In genomic region chr19:22144394-22144793, GRCh38 we compare ENCODE assay signal across 16 cellular contexts. TPM values are rescaled to one million over a fixed set of nuclear protein-coding genes. Genes with fewer than 3 reads are reported as not detected.
DNase-seq lines count a peak whose midpoint lies in the region; ATAC-seq and TF ChIP-seq lines count a peak whose summit lies in the region.
"Had no signal": no experiment of that assay in that cellular context is flagged by ENCODE, and none has a peak within 500 bp of the region (broad histone marks: within the 10 kb centered on the region; RNA-seq: fewer than 3 reads in every experiment).

No MANE protein-coding gene starts in this region.

- ATAC-seq in GM21360 (IDR thresholded peaks at IDR 0.05; ENCODE audit: unreplicated experiment), result no peak
- no peak for ATAC-seq in GM19397 (IDR thresholded peaks at IDR 0.05; ENCODE audit: unreplicated experiment)
- ATAC-seq: stimulated activated memory B cell treated with anti-CD40 and anti-IgM and Interleukin-4, amounts not matched to agents 10 μg/mL and 1 μg/mL and 100 μg/mL, for 72 hours had no signal

- no peak overlapping the region for H2BK5ac ChIP-seq in mesendoderm (ENCODE audit: low read length)

- no peak overlapping the region for H2AK5ac ChIP-seq in mesendoderm (ENCODE audit: low read length)

- no peaks in the 10 kb centered on the region for H3K79me1 ChIP-seq in mesendoderm (ENCODE audit: low read length)

- no peak overlapping the region for H4K5ac ChIP-seq in mesendoderm (ENCODE audit: low read length)

- no peak overlapping the region for H3K9ac ChIP-seq in mesendoderm (ENCODE audit: low read length)

- H3K27me3 ChIP-seq in mesendoderm (ENCODE audit: insufficient read depth, low read length, poor library complexity), result no peaks in the 10 kb centered on the region

- H3K4ac ChIP-seq in mesendoderm (ENCODE audit: low read depth, low read length), result no peak overlapping the region

- no peak overlapping the region for H3K23ac ChIP-seq in mesendoderm (ENCODE audit: low read length)

- TF ChIP-seq CTCF in cardiac fibroblast (IDR thresholded peaks at IDR 0.05; ENCODE audit: low read depth, low read length), result no peak

- H3K4me3 ChIP-seq in cardiac fibroblast (replicated peaks in 1 of 2; ENCODE audit: low read depth in 2 of 2, low read length in 2 of 2), result no peak overlapping the region
- no peak overlapping the region for H3K4me3 ChIP-seq in mesendoderm (ENCODE audit: low read length)

- H3K4me1 ChIP-seq in mesendoderm (ENCODE audit: control insufficient read depth, low read depth, low read length), result no peaks in the 10 kb centered on the region

- no peak overlapping the region for H2BK15ac ChIP-seq in mesendoderm (replicated peaks; ENCODE audit: low read depth)

- no peak overlapping the region for H3K4me2 ChIP-seq in mesendoderm (ENCODE audit: low read length)

- DNase-seq in NCI-H82 (lab: John Stamatoyannopoulos, UW), result peak; percentile 28
- DNase-seq in NCI-H82 treated with DMSO at 0.1 percent for 48 hours (lab: John Stamatoyannopoulos, UW; ENCODE audit: unreplicated experiment), result no peak
- peak; percentile 1 for DNase-seq in M059J (ENCODE audit: low read depth)
- DNase-seq in cardiac fibroblast (ENCODE audit: low read depth in 2 of 2), result peak; percentile 22 to 35
- DNase-seq in mesendoderm, result peak; percentile 33
- no peak for DNase-seq in inferior parietal cortex (ENCODE audit: extremely low spot score)
- DNase-seq: activated CD4-positive, CD25-positive, alpha-beta regulatory T cell treated with anti-CD3 and anti-CD28 coated beads, Interleukin-2, amount 50 U/mL, for 72 hours; activated T-cell treated with anti-CD3 and anti-CD28 coated beads, Interleukin-2, amount 50 U/mL, for 1 hour; amygdala; effector memory CD4-positive, alpha-beta T cell; MM.1S; NCI-H446 treated with DMSO at 0.1 percent for 48 hours had no signal

- H3K36me3 ChIP-seq in mesendoderm (ENCODE audit: control insufficient read depth, insufficient read depth, low read length), result no peaks in the 10 kb centered on the region

- no peak overlapping the region for H2BK120ac ChIP-seq in mesendoderm (ENCODE audit: low read depth, low read length)

- no peak overlapping the region for H3K56ac ChIP-seq in mesendoderm (ENCODE audit: low read length)

- no peaks in the 10 kb centered on the region for H3K79me2 ChIP-seq in mesendoderm (ENCODE audit: control insufficient read depth, insufficient read depth, low read length)

- H3K18ac ChIP-seq in mesendoderm (ENCODE audit: low read length), result no peak overlapping the region

- no peak overlapping the region for H4K8ac ChIP-seq in mesendoderm (ENCODE audit: low read depth, low read length)

- no peak overlapping the region for H3K27ac ChIP-seq in mesendoderm (ENCODE audit: low read depth, low read length)

- no CpG with 5 or more reads among the region's 4 CpGs for WGBS in mesendoderm (ENCODE audit: extremely low coverage, insufficient coverage, low lambda C conversion rate)

RNA-seq across cellular contexts. Expression of gene ZNF676, which starts 52.4 kb away (rescaled TPM):
- not detected in 2 replicates for total RNA-seq in M059J (2014; rRNA removed; shearing (Covaris generic))
- 0.04 TPM for polyA plus RNA-seq in mesendoderm (2013, experiment 1 of 2)
- 0.03 TPM for polyA plus RNA-seq in mesendoderm (2013, experiment 2 of 2)
- polyA plus RNA-seq: AG04450 had no signal

Comparison
In these comparisons a context has a peak if more than half of its experiments do, and no peak if none do; other contexts are left out.
1. DNase-seq: peak in NCI-H82 (single experiment), M059J (single experiment), cardiac fibroblast (2 of 2) and mesendoderm (single experiment); none in NCI-H82 treated with DMSO at 0.1 percent for 48 hours (single experiment) and inferior parietal cortex (single experiment).